27 cellular contexts compared by ENCODE assay signal in the genomic region with DNA sequence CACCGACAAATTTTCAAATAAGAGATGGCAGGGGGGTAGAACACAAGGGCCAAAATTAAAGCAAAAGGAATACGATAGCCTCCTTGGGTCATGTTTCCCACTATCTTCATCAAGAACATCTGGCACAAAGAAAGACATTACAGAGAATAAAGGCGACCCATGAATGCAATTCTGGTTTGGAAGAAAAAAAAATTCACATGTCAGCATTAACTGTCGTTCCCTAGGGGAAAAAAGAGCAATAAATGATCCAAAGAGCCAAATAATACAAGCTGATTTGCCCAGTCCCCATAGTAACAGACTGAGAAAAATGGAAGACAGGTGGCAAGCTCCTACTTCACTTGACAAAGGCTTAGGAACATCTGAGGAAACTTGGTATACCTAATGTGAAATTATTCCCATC.
"Had no signal": no experiment of that assay in that cellular context is flagged by ENCODE, and none has a peak within 500 bp of the region (broad histone marks: within the 10 kb centered on the region; RNA-seq: fewer than 3 reads in every experiment).

No MANE protein-coding gene starts in this region.

- ATAC-seq: activated CD8-positive, alpha-beta memory T cell treated with anti-CD3 and anti-CD28 coated beads, Interleukin-2, amount 10 ng/mL, durations not matched to agents 7 days and 5 days; activated CD8-positive, alpha-beta T cell treated with anti-CD3 and anti-CD28 coated beads, Interleukin-2, amount 10 ng/mL, durations not matched to agents 7 days and 5 days; activated naive CD4-positive, alpha-beta T cell treated with anti-CD3 and anti-CD28 coated beads, Interleukin-2, amount 50 U/mL, for 72 hours; gastroesophageal sphincter; left colon; naive thymus-derived CD8-positive, alpha-beta T cell; psoas muscle; stimulated activated naive B cell treated with anti-CD40 and anti-IgM and Interleukin-4, amounts not matched to agents 10 μg/mL and 1 μg/mL and 100 μg/mL, for 72 hours had no signal

- H3K36me3 ChIP-seq: breast epithelium, gastroesophageal sphincter, right atrium auricular region, thyroid gland, upper lobe of left lung, vagina had no signal

- H2AFZ ChIP-seq: neural progenitor cell, parathyroid adenoma had no signal

- H3K4me3 ChIP-seq: breast epithelium, gastroesophageal sphincter, neural progenitor cell, psoas muscle, right atrium auricular region, stomach, thyroid gland, upper lobe of left lung, vagina had no signal

- H3K4me3 Mint-ChIP-seq: activated B cell treated with CpG ODN at 0.5 μM for 24 hours; activated CD8-positive, alpha-beta memory T cell treated with anti-CD3 and anti-CD28 coated beads, Interleukin-2, amount 10 ng/mL, durations not matched to agents 7 days and 5 days; activated CD8-positive, alpha-beta T cell treated with anti-CD3 and anti-CD28 coated beads, Interleukin-2, amount 10 ng/mL, durations not matched to agents 7 days and 5 days; naive thymus-derived CD8-positive, alpha-beta T cell; neural progenitor cell; stimulated activated naive B cell treated with anti-CD40 and anti-IgM and Interleukin-4, amounts not matched to agents 10 μg/mL and 1 μg/mL and 100 μg/mL, for 72 hours had no signal

- H3K9me3 Mint-ChIP-seq: activated B cell treated with CpG ODN at 0.5 μM for 24 hours; activated naive CD4-positive, alpha-beta T cell treated with anti-CD3 and anti-CD28 coated beads, Interleukin-2, amount 50 U/mL, for 72 hours; activated T-helper 2 cell treated with anti-CD3 and anti-CD28 coated beads, Interferon-gamma antibody, Interleukin-2, Interleukin-4, amounts not matched to agents 10 μg/mL and 5 μg/mL and 100 μg/mL, durations not matched to agents 14 hours and 24 hours and 36 hours; naive thymus-derived CD8-positive, alpha-beta T cell; neural progenitor cell; stimulated activated naive B cell treated with anti-CD40 and anti-IgM and Interleukin-4, amounts not matched to agents 10 μg/mL and 1 μg/mL and 100 μg/mL, for 72 hours had no signal

- DNase-seq: activated B cell treated with CpG ODN at 0.5 μM for 24 hours; activated CD4-positive, alpha-beta T cell treated with anti-CD3 and anti-CD28 coated beads, Interleukin-2, amount 50 U/mL, for 1 hour; activated CD8-positive, alpha-beta memory T cell treated with anti-CD3 and anti-CD28 coated beads, Interleukin-2, amount 10 ng/mL, durations not matched to agents 7 days and 5 days; activated CD8-positive, alpha-beta T cell treated with anti-CD3 and anti-CD28 coated beads, Interleukin-2, amount 10 ng/mL, durations not matched to agents 7 days and 5 days; activated naive CD4-positive, alpha-beta T cell; activated T-cell treated with anti-CD3 and anti-CD28 coated beads, Interleukin-2, amount 50 U/mL, for 48 hours; central memory CD4-positive, alpha-beta T cell; head of caudate nucleus; hippocampal formation; left colon; naive thymus-derived CD8-positive, alpha-beta T cell; occipital lobe; psoas muscle; stimulated activated CD4-positive, alpha-beta T cell treated with anti-CD3 and anti-CD28 coated beads, Interleukin-15, amount 100 ng/mL, for 24 hours; stimulated activated CD4-positive, alpha-beta T cell treated with anti-CD3 and anti-CD28 coated beads, Interleukin-2, amount 100 ng/mL, for 24 hours; stimulated activated naive B cell treated with anti-CD40 and anti-IgM and Interleukin-4, amounts not matched to agents 10 μg/mL and 1 μg/mL and 100 μg/mL, for 72 hours; stomach; thyroid gland; upper lobe of left lung had no signal

- H3K27ac ChIP-seq: breast epithelium, gastroesophageal sphincter, neural progenitor cell, parathyroid adenoma, psoas muscle, right atrium auricular region, stomach, thyroid gland, upper lobe of left lung, vagina had no signal

- H3K27me3 Mint-ChIP-seq: activated B cell treated with CpG ODN at 0.5 μM for 24 hours; activated CD8-positive, alpha-beta memory T cell treated with anti-CD3 and anti-CD28 coated beads, Interleukin-2, amount 10 ng/mL, durations not matched to agents 7 days and 5 days; naive thymus-derived CD8-positive, alpha-beta T cell; stimulated activated naive B cell treated with anti-CD40 and anti-IgM and Interleukin-4, amounts not matched to agents 10 μg/mL and 1 μg/mL and 100 μg/mL, for 72 hours had no signal

- H3K27ac Mint-ChIP-seq: activated B cell treated with CpG ODN at 0.5 μM for 24 hours; activated CD8-positive, alpha-beta memory T cell treated with anti-CD3 and anti-CD28 coated beads, Interleukin-2, amount 10 ng/mL, durations not matched to agents 7 days and 5 days; activated CD8-positive, alpha-beta T cell treated with anti-CD3 and anti-CD28 coated beads, Interleukin-2, amount 10 ng/mL, durations not matched to agents 7 days and 5 days; activated naive CD4-positive, alpha-beta T cell treated with anti-CD3 and anti-CD28 coated beads, Interleukin-2, amount 50 U/mL, for 72 hours; activated T-helper 2 cell treated with anti-CD3 and anti-CD28 coated beads, Interferon-gamma antibody, Interleukin-2, Interleukin-4, amounts not matched to agents 10 μg/mL and 5 μg/mL and 100 μg/mL, durations not matched to agents 14 hours and 24 hours and 36 hours; naive thymus-derived CD8-positive, alpha-beta T cell; neural progenitor cell; stimulated activated naive B cell treated with anti-CD40 and anti-IgM and Interleukin-4, amounts not matched to agents 10 μg/mL and 1 μg/mL and 100 μg/mL, for 72 hours had no signal

- H3K9ac ChIP-seq: neural progenitor cell, parathyroid adenoma had no signal

- H3K9me3 ChIP-seq: breast epithelium, gastroesophageal sphincter, psoas muscle, right atrium auricular region, stomach, thyroid gland, upper lobe of left lung, vagina had no signal

- H3K27me3 ChIP-seq: breast epithelium, gastroesophageal sphincter, neural progenitor cell, right atrium auricular region, stomach, thyroid gland, upper lobe of left lung, vagina had no signal

- H3K4me2 ChIP-seq: neural progenitor cell had no signal

- H3K4me1 ChIP-seq: parathyroid adenoma, psoas muscle had no signal
